ENCODE assay signal across 1 cellular context in the genomic region with DNA sequence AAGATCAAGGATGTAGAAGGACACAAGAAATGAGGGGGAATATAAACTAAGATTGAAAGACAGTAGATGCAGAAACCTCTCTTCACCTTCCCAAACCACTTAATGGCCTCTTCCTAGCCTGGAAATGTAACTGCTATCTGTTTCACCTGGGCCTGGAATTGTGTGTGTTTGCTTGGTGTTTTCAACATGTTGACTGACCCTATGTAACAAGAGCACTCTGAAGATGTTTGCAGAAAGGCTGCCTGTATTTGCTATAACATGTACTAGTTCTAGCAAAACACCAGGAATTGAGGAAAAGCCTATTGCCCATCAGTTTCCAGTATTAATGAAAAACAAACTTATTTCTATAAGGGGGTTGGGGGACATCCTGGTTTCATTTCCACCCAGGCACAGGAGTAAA.
TF ChIP-seq lines count a peak whose summit lies in the region.

No MANE protein-coding gene starts in this region.

TF ChIP-seq in HepG2, 621 proteins besides CTCF, POLR2A, EP300 and RAD21 (continued from another document and continues in another):
- TF ChIP-seq, protein P1, sequence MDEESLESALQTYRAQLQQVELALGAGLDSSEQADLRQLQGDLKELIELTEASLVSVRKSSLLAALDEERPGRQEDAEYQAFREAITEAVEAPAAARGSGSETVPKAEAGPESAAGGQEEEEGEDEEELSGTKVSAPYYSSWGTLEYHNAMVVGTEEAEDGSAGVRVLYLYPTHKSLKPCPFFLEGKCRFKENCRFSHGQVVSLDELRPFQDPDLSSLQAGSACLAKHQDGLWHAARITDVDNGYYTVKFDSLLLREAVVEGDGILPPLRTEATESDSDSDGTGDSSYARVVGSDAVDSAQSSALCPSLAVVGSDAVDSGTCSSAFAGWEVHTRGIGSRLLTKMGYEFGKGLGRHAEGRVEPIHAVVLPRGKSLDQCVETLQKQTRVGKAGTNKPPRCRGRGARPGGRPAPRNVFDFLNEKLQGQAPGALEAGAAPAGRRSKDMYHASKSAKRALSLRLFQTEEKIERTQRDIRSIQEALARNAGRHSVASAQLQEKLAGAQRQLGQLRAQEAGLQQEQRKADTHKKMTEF (CRISPR knock-in tag; IDR thresholded peaks at IDR 0.05) = no peak
- TF ChIP-seq, protein P2, sequence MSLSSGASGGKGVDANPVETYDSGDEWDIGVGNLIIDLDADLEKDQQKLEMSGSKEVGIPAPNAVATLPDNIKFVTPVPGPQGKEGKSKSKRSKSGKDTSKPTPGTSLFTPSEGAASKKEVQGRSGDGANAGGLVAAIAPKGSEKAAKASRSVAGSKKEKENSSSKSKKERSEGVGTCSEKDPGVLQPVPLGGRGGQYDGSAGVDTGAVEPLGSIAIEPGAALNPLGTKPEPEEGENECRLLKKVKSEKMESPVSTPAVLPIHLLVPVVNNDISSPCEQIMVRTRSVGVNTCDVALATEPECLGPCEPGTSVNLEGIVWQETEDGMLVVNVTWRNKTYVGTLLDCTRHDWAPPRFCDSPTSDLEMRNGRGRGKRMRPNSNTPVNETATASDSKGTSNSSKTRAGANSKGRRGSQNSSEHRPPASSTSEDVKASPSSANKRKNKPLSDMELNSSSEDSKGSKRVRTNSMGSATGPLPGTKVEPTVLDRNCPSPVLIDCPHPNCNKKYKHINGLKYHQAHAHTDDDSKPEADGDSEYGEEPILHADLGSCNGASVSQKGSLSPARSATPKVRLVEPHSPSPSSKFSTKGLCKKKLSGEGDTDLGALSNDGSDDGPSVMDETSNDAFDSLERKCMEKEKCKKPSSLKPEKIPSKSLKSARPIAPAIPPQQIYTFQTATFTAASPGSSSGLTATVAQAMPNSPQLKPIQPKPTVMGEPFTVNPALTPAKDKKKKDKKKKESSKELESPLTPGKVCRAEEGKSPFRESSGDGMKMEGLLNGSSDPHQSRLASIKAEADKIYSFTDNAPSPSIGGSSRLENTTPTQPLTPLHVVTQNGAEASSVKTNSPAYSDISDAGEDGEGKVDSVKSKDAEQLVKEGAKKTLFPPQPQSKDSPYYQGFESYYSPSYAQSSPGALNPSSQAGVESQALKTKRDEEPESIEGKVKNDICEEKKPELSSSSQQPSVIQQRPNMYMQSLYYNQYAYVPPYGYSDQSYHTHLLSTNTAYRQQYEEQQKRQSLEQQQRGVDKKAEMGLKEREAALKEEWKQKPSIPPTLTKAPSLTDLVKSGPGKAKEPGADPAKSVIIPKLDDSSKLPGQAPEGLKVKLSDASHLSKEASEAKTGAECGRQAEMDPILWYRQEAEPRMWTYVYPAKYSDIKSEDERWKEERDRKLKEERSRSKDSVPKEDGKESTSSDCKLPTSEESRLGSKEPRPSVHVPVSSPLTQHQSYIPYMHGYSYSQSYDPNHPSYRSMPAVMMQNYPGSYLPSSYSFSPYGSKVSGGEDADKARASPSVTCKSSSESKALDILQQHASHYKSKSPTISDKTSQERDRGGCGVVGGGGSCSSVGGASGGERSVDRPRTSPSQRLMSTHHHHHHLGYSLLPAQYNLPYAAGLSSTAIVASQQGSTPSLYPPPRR (CRISPR knock-in tag; IDR thresholded peaks at IDR 0.05; ENCODE audit: borderline replicate concordance) = no peak
- no peak for TF ChIP-seq SP1 (IDR thresholded peaks at IDR 0.05)
- TF ChIP-seq SP1 (CRISPR knock-in tag; IDR thresholded peaks at IDR 0.05) = no peak
- TF ChIP-seq, protein P3, sequence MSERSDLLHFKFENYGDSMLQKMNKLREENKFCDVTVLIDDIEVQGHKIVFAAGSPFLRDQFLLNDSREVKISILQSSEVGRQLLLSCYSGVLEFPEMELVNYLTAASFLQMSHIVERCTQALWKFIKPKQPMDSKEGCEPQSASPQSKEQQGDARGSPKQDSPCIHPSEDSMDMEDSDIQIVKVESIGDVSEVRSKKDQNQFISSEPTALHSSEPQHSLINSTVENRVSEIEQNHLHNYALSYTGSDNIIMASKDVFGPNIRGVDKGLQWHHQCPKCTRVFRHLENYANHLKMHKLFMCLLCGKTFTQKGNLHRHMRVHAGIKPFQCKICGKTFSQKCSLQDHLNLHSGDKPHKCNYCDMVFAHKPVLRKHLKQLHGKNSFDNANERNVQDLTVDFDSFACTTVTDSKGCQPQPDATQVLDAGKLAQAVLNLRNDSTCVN (CRISPR knock-in tag; IDR thresholded peaks at IDR 0.05; ENCODE audit: borderline replicate concordance) = no peak
- TF ChIP-seq, protein P4, sequence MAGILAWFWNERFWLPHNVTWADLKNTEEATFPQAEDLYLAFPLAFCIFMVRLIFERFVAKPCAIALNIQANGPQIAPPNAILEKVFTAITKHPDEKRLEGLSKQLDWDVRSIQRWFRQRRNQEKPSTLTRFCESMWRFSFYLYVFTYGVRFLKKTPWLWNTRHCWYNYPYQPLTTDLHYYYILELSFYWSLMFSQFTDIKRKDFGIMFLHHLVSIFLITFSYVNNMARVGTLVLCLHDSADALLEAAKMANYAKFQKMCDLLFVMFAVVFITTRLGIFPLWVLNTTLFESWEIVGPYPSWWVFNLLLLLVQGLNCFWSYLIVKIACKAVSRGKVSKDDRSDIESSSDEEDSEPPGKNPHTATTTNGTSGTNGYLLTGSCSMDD (CRISPR knock-in tag; IDR thresholded peaks at IDR 0.05) = no peak
- TF ChIP-seq FOXP1 (IDR thresholded peaks at IDR 0.05) = no peak
- peak; percentile 37; the same call in 1 of the 2 replicates for TF ChIP-seq FOXP1 (CRISPR knock-in tag; IDR thresholded peaks at IDR 0.05)
- TF ChIP-seq SOX6 (IDR thresholded peaks at IDR 0.05) = no peak
- TF ChIP-seq SOX6 (CRISPR knock-in tag; IDR thresholded peaks at IDR 0.05) = peak; percentile 27; the same call in 1 of the 2 replicates
- no peak for TF ChIP-seq SIX4 (CRISPR knock-in tag; IDR thresholded peaks at IDR 0.05)
- no peak for TF ChIP-seq ZNF343 (CRISPR knock-in tag; IDR thresholded peaks at IDR 0.05)
- TF ChIP-seq, protein P5, sequence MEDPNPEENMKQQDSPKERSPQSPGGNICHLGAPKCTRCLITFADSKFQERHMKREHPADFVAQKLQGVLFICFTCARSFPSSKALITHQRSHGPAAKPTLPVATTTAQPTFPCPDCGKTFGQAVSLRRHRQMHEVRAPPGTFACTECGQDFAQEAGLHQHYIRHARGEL (CRISPR knock-in tag; IDR thresholded peaks at IDR 0.05) = no peak
- TF ChIP-seq ZNF383 (CRISPR knock-in tag; IDR thresholded peaks at IDR 0.05; ENCODE audit: borderline replicate concordance) = no peak
- no peak for TF ChIP-seq CC2D1A (CRISPR knock-in tag; IDR thresholded peaks at IDR 0.05)
- no peak for TF ChIP-seq TCF7 (IDR thresholded peaks at IDR 0.05; ENCODE audit: low read depth)
- TF ChIP-seq, protein P6, sequence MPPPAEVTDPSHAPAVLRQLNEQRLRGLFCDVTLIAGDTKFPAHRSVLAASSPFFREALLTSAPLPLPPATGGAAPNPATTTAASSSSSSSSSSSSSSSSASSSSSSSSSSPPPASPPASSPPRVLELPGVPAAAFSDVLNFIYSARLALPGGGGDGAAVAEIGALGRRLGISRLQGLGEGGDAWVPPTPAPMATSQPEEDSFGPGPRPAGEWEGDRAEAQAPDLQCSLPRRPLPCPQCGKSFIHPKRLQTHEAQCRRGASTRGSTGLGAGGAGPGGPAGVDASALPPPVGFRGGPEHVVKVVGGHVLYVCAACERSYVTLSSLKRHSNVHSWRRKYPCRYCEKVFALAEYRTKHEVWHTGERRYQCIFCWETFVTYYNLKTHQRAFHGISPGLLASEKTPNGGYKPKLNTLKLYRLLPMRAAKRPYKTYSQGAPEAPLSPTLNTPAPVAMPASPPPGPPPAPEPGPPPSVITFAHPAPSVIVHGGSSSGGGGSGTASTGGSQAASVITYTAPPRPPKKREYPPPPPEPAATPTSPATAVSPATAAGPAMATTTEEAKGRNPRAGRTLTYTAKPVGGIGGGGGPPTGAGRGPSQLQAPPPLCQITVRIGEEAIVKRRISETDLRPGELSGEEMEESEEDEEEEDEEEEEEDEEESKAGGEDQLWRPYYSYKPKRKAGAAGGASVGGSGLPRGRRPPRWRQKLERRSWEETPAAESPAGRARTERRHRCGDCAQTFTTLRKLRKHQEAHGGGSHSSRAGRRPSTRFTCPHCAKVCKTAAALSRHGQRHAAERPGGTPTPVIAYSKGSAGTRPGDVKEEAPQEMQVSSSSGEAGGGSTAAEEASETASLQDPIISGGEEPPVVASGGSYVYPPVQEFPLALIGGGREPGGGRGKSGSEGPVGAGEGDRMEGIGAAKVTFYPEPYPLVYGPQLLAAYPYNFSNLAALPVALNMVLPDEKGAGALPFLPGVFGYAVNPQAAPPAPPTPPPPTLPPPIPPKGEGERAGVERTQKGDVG (CRISPR knock-in tag; IDR thresholded peaks at IDR 0.05; ENCODE audit: borderline replicate concordance) = no peak
- no peak for TF ChIP-seq KLF11 (CRISPR knock-in tag; IDR thresholded peaks at IDR 0.05)
- no peak for TF ChIP-seq FOSL1 (CRISPR knock-in tag; IDR thresholded peaks at IDR 0.05; ENCODE audit: borderline replicate concordance)
- TF ChIP-seq, protein P7, sequence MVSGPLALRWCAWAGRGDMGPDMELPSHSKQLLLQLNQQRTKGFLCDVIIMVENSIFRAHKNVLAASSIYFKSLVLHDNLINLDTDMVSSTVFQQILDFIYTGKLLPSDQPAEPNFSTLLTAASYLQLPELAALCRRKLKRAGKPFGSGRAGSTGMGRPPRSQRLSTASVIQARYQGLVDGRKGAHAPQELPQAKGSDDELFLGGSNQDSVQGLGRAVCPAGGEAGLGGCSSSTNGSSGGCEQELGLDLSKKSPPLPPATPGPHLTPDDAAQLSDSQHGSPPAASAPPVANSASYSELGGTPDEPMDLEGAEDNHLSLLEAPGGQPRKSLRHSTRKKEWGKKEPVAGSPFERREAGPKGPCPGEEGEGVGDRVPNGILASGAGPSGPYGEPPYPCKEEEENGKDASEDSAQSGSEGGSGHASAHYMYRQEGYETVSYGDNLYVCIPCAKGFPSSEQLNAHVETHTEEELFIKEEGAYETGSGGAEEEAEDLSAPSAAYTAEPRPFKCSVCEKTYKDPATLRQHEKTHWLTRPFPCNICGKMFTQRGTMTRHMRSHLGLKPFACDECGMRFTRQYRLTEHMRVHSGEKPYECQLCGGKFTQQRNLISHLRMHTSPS (CRISPR knock-in tag; IDR thresholded peaks at IDR 0.05; ENCODE audit: low read depth) = no peak
- TF ChIP-seq KLF13 (CRISPR knock-in tag; IDR thresholded peaks at IDR 0.05) = no peak
- TF ChIP-seq, protein P8, sequence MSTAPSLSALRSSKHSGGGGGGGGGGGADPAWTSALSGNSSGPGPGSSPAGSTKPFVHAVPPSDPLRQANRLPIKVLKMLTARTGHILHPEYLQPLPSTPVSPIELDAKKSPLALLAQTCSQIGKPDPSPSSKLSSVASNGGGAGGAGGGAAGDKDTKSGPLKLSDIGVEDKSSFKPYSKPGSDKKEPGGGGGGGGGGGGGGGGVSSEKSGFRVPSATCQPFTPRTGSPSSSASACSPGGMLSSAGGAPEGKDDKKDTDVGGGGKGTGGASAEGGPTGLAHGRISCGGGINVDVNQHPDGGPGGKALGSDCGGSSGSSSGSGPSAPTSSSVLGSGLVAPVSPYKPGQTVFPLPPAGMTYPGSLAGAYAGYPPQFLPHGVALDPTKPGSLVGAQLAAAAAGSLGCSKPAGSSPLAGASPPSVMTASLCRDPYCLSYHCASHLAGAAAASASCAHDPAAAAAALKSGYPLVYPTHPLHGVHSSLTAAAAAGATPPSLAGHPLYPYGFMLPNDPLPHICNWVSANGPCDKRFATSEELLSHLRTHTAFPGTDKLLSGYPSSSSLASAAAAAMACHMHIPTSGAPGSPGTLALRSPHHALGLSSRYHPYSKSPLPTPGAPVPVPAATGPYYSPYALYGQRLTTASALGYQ (CRISPR knock-in tag; IDR thresholded peaks at IDR 0.05) = no peak
- TF ChIP-seq ONECUT2 (CRISPR knock-in tag; IDR thresholded peaks at IDR 0.05) = no peak
- TF ChIP-seq ZNF33A (CRISPR knock-in tag; IDR thresholded peaks at IDR 0.05; ENCODE audit: borderline replicate concordance) = no peak
- TF ChIP-seq RFX3 (CRISPR knock-in tag; IDR thresholded peaks at IDR 0.05) = no peak
- TF ChIP-seq ZSCAN29 (CRISPR knock-in tag; conservative IDR thresholded peaks at IDR 0.05) = no peak
- TF ChIP-seq ZNF180 (CRISPR knock-in tag; IDR thresholded peaks at IDR 0.05; ENCODE audit: borderline replicate concordance, low read depth) = no peak
- TF ChIP-seq, protein P9, sequence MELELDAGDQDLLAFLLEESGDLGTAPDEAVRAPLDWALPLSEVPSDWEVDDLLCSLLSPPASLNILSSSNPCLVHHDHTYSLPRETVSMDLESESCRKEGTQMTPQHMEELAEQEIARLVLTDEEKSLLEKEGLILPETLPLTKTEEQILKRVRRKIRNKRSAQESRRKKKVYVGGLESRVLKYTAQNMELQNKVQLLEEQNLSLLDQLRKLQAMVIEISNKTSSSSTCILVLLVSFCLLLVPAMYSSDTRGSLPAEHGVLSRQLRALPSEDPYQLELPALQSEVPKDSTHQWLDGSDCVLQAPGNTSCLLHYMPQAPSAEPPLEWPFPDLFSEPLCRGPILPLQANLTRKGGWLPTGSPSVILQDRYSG (CRISPR knock-in tag; IDR thresholded peaks at IDR 0.05) = no peak
- TF ChIP-seq RXRB (CRISPR knock-in tag; IDR thresholded peaks at IDR 0.05; ENCODE audit: borderline replicate concordance) = no peak
- TF ChIP-seq, protein P10, sequence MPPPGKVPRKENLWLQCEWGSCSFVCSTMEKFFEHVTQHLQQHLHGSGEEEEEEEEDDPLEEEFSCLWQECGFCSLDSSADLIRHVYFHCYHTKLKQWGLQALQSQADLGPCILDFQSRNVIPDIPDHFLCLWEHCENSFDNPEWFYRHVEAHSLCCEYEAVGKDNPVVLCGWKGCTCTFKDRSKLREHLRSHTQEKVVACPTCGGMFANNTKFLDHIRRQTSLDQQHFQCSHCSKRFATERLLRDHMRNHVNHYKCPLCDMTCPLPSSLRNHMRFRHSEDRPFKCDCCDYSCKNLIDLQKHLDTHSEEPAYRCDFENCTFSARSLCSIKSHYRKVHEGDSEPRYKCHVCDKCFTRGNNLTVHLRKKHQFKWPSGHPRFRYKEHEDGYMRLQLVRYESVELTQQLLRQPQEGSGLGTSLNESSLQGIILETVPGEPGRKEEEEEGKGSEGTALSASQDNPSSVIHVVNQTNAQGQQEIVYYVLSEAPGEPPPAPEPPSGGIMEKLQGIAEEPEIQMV (CRISPR knock-in tag; IDR thresholded peaks at IDR 0.05; ENCODE audit: low read depth) = no peak
- no peak for TF ChIP-seq TBP (CRISPR knock-in tag; IDR thresholded peaks at IDR 0.05)
- no peak for TF ChIP-seq RNF2 (conservative IDR thresholded peaks at IDR 0.05; ENCODE audit: low read depth)
- TF ChIP-seq, protein P11, sequence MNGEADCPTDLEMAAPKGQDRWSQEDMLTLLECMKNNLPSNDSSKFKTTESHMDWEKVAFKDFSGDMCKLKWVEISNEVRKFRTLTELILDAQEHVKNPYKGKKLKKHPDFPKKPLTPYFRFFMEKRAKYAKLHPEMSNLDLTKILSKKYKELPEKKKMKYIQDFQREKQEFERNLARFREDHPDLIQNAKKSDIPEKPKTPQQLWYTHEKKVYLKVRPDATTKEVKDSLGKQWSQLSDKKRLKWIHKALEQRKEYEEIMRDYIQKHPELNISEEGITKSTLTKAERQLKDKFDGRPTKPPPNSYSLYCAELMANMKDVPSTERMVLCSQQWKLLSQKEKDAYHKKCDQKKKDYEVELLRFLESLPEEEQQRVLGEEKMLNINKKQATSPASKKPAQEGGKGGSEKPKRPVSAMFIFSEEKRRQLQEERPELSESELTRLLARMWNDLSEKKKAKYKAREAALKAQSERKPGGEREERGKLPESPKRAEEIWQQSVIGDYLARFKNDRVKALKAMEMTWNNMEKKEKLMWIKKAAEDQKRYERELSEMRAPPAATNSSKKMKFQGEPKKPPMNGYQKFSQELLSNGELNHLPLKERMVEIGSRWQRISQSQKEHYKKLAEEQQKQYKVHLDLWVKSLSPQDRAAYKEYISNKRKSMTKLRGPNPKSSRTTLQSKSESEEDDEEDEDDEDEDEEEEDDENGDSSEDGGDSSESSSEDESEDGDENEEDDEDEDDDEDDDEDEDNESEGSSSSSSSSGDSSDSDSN (CRISPR knock-in tag; IDR thresholded peaks at IDR 0.05) = no peak
- no peak for TF ChIP-seq KLF16 (CRISPR knock-in tag; IDR thresholded peaks at IDR 0.05)
